ENCODE assay signal across 2 cellular contexts in the genomic region with DNA sequence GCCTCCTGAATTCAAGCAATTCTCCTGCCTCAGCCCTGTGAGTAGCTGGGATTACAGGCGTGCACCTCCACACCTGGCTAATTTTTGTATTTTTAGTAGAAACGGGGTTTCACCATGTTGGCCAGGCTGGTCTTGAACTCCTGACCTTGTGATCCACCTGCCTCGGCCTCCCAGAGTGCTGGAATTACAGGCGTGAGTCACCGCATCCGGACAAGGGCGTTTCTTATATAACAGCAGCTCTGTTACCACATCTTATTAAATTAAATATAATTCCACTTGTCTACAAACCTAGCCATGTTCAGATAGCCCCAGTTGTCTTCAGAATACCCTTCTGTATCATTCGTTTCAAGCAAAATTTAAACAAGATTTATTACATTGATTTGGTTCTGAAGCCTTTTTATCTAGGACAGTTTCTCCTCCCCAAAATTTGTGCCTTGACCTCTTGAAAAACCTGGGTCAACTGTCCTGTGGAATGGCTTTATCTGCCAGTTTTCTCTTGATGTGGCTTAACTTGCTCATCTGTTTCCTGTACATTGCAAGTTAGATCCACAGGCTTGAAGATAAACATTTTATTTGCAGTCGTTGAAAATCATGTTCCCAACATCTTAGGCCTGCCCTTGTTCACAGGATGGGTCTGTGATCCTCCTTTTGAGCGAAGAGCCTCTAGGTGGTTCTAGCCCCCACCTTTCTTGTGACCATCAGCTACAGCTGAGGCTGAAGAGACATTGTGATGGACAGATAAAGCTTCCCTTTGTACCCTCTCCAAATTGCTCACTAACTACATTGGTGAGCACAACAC.
TF ChIP-seq lines count a peak whose summit lies in the region.

No MANE protein-coding gene starts in this region.

TF ChIP-seq in IMR-90, 13 proteins besides CTCF, POLR2A, EP300 and RAD21 (continued from another document):
- no peak for TF ChIP-seq CHD1 (IDR thresholded peaks at IDR 0.05; ENCODE audit: low read depth, low read length)
- no peak for TF ChIP-seq FOS (IDR thresholded peaks at IDR 0.05; ENCODE audit: low read depth, low read length)
- TF ChIP-seq MAFK (IDR thresholded peaks at IDR 0.05; ENCODE audit: low read depth, low read length) = no peak
- TF ChIP-seq RCOR1 (IDR thresholded peaks at IDR 0.05; ENCODE audit: insufficient replicate concordance, low read length) = no peak
- TF ChIP-seq MAZ (IDR thresholded peaks at IDR 0.05; ENCODE audit: borderline replicate concordance, low read depth, low read length) = no peak
- no peak for TF ChIP-seq SMC3 (IDR thresholded peaks at IDR 0.05; ENCODE audit: low read depth, low read length)
- TF ChIP-seq, protein P1, sequence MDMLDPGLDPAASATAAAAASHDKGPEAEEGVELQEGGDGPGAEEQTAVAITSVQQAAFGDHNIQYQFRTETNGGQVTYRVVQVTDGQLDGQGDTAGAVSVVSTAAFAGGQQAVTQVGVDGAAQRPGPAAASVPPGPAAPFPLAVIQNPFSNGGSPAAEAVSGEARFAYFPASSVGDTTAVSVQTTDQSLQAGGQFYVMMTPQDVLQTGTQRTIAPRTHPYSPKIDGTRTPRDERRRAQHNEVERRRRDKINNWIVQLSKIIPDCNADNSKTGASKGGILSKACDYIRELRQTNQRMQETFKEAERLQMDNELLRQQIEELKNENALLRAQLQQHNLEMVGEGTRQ (IDR thresholded peaks at IDR 0.05; ENCODE audit: low read depth, low read length) = no peak
- TF ChIP-seq RFX5 (IDR thresholded peaks at IDR 0.05; ENCODE audit: low read depth, low read length) = no peak

TF ChIP-seq in WTC11, 78 proteins besides CTCF, POLR2A, EP300 and RAD21 (continued from another document):
- TF ChIP-seq, protein P2, sequence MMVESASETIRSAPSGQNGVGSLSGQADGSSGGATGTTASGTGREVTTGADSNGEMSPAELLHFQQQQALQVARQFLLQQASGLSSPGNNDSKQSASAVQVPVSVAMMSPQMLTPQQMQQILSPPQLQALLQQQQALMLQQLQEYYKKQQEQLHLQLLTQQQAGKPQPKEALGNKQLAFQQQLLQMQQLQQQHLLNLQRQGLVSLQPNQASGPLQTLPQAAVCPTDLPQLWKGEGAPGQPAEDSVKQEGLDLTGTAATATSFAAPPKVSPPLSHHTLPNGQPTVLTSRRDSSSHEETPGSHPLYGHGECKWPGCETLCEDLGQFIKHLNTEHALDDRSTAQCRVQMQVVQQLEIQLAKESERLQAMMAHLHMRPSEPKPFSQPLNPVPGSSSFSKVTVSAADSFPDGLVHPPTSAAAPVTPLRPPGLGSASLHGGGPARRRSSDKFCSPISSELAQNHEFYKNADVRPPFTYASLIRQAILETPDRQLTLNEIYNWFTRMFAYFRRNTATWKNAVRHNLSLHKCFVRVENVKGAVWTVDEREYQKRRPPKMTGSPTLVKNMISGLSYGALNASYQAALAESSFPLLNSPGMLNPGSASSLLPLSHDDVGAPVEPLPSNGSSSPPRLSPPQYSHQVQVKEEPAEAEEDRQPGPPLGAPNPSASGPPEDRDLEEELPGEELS (CRISPR knock-in tag; IDR thresholded peaks at IDR 0.05) = no peak
- TF ChIP-seq ZNF396 (CRISPR knock-in tag; IDR thresholded peaks at IDR 0.05; ENCODE audit: borderline replicate concordance) = no peak
- TF ChIP-seq, protein P3, sequence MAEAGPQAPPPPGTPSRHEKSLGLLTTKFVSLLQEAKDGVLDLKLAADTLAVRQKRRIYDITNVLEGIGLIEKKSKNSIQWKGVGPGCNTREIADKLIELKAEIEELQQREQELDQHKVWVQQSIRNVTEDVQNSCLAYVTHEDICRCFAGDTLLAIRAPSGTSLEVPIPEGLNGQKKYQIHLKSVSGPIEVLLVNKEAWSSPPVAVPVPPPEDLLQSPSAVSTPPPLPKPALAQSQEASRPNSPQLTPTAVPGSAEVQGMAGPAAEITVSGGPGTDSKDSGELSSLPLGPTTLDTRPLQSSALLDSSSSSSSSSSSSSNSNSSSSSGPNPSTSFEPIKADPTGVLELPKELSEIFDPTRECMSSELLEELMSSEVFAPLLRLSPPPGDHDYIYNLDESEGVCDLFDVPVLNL (CRISPR knock-in tag; IDR thresholded peaks at IDR 0.05; ENCODE audit: borderline replicate concordance, low read depth) = no peak
- no peak for TF ChIP-seq ESRRA (CRISPR knock-in tag; IDR thresholded peaks at IDR 0.05; ENCODE audit: borderline replicate concordance)
- TF ChIP-seq, protein P4, sequence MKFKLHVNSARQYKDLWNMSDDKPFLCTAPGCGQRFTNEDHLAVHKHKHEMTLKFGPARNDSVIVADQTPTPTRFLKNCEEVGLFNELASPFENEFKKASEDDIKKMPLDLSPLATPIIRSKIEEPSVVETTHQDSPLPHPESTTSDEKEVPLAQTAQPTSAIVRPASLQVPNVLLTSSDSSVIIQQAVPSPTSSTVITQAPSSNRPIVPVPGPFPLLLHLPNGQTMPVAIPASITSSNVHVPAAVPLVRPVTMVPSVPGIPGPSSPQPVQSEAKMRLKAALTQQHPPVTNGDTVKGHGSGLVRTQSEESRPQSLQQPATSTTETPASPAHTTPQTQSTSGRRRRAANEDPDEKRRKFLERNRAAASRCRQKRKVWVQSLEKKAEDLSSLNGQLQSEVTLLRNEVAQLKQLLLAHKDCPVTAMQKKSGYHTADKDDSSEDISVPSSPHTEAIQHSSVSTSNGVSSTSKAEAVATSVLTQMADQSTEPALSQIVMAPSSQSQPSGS (CRISPR knock-in tag; IDR thresholded peaks at IDR 0.05; ENCODE audit: borderline replicate concordance, low read depth) = no peak
- TF ChIP-seq, protein P5, sequence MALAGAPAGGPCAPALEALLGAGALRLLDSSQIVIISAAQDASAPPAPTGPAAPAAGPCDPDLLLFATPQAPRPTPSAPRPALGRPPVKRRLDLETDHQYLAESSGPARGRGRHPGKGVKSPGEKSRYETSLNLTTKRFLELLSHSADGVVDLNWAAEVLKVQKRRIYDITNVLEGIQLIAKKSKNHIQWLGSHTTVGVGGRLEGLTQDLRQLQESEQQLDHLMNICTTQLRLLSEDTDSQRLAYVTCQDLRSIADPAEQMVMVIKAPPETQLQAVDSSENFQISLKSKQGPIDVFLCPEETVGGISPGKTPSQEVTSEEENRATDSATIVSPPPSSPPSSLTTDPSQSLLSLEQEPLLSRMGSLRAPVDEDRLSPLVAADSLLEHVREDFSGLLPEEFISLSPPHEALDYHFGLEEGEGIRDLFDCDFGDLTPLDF (CRISPR knock-in tag; IDR thresholded peaks at IDR 0.05) = no peak
- TF ChIP-seq, protein P6, sequence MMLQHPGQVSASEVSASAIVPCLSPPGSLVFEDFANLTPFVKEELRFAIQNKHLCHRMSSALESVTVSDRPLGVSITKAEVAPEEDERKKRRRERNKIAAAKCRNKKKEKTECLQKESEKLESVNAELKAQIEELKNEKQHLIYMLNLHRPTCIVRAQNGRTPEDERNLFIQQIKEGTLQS (CRISPR knock-in tag; conservative IDR thresholded peaks at IDR 0.05) = no peak
- no peak for TF ChIP-seq EMX1 (CRISPR knock-in tag; IDR thresholded peaks at IDR 0.05)
- no peak for TF ChIP-seq KAT7 (CRISPR knock-in tag; IDR thresholded peaks at IDR 0.05; ENCODE audit: borderline replicate concordance)
- no peak for TF ChIP-seq CBFB (CRISPR knock-in tag; IDR thresholded peaks at IDR 0.05; ENCODE audit: low read depth)
- TF ChIP-seq, protein P7, sequence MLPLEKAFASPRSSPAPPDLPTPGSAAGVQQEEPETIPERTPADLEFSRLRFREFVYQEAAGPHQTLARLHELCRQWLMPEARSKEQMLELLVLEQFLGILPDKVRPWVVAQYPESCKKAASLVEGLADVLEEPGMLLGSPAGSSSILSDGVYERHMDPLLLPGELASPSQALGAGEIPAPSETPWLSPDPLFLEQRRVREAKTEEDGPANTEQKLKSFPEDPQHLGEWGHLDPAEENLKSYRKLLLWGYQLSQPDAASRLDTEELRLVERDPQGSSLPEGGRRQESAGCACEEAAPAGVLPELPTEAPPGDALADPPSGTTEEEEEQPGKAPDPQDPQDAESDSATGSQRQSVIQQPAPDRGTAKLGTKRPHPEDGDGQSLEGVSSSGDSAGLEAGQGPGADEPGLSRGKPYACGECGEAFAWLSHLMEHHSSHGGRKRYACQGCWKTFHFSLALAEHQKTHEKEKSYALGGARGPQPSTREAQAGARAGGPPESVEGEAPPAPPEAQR (CRISPR knock-in tag; IDR thresholded peaks at IDR 0.05) = no peak
- no peak for TF ChIP-seq SP1 (CRISPR knock-in tag; conservative IDR thresholded peaks at IDR 0.05)
- TF ChIP-seq SMAD4 (CRISPR knock-in tag; IDR thresholded peaks at IDR 0.05) = no peak
- TF ChIP-seq ZNF416 (CRISPR knock-in tag; IDR thresholded peaks at IDR 0.05) = no peak
- TF ChIP-seq TCF7 (CRISPR knock-in tag; IDR thresholded peaks at IDR 0.05; ENCODE audit: low read depth) = no peak
- TF ChIP-seq TEAD4 (CRISPR knock-in tag; IDR thresholded peaks at IDR 0.05) = no peak
